Comparison of ENCODE assay signal across 11 cellular contexts in the genomic region with DNA sequence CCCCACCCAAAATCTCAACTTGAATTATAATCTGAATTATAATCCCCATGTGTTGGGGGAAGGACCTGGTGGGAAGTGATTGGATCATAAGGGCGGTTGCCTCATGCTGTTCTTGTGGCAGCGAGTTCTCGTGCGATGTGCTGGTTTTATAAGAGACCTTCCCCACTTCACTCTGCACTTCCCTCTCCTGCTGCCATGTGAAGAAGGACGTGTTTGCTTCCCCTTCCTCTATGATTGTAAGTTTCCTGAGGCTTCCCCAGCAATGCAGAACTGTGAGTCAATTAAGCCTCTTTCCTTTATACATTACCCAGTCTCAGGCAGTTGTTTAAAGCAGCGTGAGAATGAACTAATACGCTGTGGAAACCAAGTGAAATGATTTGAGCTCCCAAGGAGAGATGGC.
"Had no signal": no experiment of that assay in that cellular context is flagged by ENCODE, and none has a peak within 500 bp of the region (broad histone marks: within the 10 kb centered on the region; RNA-seq: fewer than 3 reads in every experiment).

No MANE protein-coding gene starts in this region.

- H3K9me3 Mint-ChIP-seq: HFFc6 had no signal

- H3K9ac ChIP-seq: KMS-11 had no signal

- H3K27ac Mint-ChIP-seq: GM23338, HFFc6, IgD-negative memory B cell had no signal

- DNase-seq: H9, HCEC 1CT, HFFc6, KBM-7 had no signal

- H3K27ac ChIP-seq: HL-60, KMS-11 had no signal

- H3K4me3 ChIP-seq: GM23338 had no signal

- FAIRE-seq: H1, H54, HepG2 had no signal

- H3K4me2 ChIP-seq: GM23338, KMS-11 had no signal

- ATAC-seq: GM23338, HepG2 had no signal
